Comparison of ENCODE assay signal across 1 cellular context in the genomic region with DNA sequence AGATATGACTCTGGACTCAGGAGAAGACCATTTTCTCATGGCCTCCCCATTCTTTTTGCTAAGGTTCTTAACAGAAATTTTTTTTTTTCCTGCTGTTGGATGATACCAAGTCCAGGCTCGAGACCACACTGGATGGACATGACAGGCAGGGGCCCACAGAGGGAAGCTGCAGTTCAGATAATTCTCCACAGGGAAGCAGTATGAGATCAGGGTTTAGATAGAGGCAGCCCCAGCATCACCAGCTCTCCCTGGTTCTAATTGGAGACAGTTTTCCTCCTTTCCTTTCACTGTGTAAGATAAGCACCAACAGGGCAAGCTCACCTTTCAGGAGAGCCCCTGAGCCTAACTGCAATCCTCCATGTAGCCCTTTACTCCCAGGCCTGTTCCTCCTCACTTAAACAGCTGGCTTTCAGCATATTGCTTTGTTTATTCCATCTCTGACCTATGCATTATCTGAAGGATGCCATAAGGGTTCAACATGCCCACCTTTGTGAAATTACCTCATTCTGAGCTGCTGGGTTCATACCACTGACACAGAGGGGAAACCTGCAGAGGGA.
TF ChIP-seq lines count a peak whose summit lies in the region.

No MANE protein-coding gene starts in this region.

TF ChIP-seq in H1, 55 proteins besides CTCF, POLR2A, EP300 and RAD21 (continued from another document):
- TF ChIP-seq CHD7 (IDR thresholded peaks at IDR 0.05; ENCODE audit: insufficient replicate concordance, low read length) (no peak), NANOG (IDR thresholded peaks at IDR 0.05; ENCODE audit: insufficient read depth, low read depth, low read length, poor library complexity, severe bottlenecking) (no peak), TEAD4 (IDR thresholded peaks at IDR 0.05; ENCODE audit: low read depth, low read length) (no peak), CBX8 (IDR thresholded peaks at IDR 0.05; ENCODE audit: borderline replicate concordance, low read depth, low read length) (no peak), TBP (IDR thresholded peaks at IDR 0.05; ENCODE audit: low read depth, low read length) (no peak), SP1 (IDR thresholded peaks at IDR 0.05; ENCODE audit: low read depth, low read length) (no peak), BACH1 (IDR thresholded peaks at IDR 0.05; ENCODE audit: low read length) (no peak), SIX5 (IDR thresholded peaks at IDR 0.05; ENCODE audit: low read depth, low read length) (no peak), HDAC2 (IDR thresholded peaks at IDR 0.05; ENCODE audit: borderline replicate concordance in 1 of 2, low read depth in 2 of 2, low read length in 2 of 2) (no peak), ASH2L (IDR thresholded peaks at IDR 0.05; ENCODE audit: low read length) (no peak), TAF1 (IDR thresholded peaks at IDR 0.05; ENCODE audit: low read depth, low read length) (no peak), ZNF274 (IDR thresholded peaks at IDR 0.05; ENCODE audit: borderline replicate concordance, extremely low read depth, low read length) (no peak), KDM4A (IDR thresholded peaks at IDR 0.05; ENCODE audit: low read depth, low read length, severe bottlenecking) (no peak), HDAC6 (IDR thresholded peaks at IDR 0.05; ENCODE audit: low read depth, low read length) (no peak)
